8 cellular contexts compared by ENCODE assay signal in the genomic region with DNA sequence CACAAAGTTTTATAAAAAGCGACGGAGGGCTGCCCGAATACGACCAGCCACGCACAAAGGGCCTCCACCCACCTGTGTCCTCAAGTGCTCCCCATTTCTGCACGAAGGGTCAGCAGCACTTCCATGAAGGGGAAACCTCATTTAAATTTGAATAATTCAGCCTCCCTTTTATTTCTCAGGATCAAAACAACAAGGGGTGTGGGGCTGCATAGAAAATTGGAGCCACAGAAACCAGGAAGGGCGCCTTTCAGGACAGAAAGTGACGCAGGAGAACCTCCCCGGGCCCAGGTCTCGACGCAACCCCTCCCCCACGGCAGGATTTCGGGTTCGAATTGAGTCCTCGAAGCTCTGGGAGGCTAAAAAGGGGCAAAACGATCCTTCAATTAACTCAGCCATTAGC. TPM values are rescaled to one million over a fixed set of nuclear protein-coding genes. Genes with fewer than 3 reads are reported as not detected.
A peak's percentile ranks its signal among the peaks of the same experiment; 100 is the strongest.
DNase-seq lines count a peak whose midpoint lies in the region; ATAC-seq, FAIRE-seq and TF ChIP-seq lines count a peak whose summit lies in the region.
"Had no signal": no experiment of that assay in that cellular context is flagged by ENCODE, and none has a peak within 500 bp of the region (broad histone marks: within the 10 kb centered on the region; RNA-seq: fewer than 3 reads in every experiment).

No MANE protein-coding gene starts in this region.

- H3K4me3 Mint-ChIP-seq in activated naive CD8-positive, alpha-beta T cell = peak overlapping the region; percentile 67

- peak overlapping the region; percentile 93 for H3K4me3 ChIP-seq in HUES64 (ENCODE audit: low read length)
- peak overlapping the region; percentile 18 to 62 for H3K4me3 ChIP-seq in kidney (ENCODE audit: low read length in 2 of 2)
- peak overlapping the region in 7 of 8 donors; percentile 32 to 78 (median 53) for H3K4me3 ChIP-seq in spleen

- peaks cover 33% of the 10 kb centered on the region for H3K4me1 ChIP-seq in HUES64 (ENCODE audit: insufficient read depth, low read length)
- H3K4me1 ChIP-seq in kidney (ENCODE audit: control insufficient read depth in 1 of 2, insufficient read depth in 1 of 2, low read depth in 1 of 2, low read length in 2 of 2) = peaks cover 0 to 13% of the 10 kb centered on the region in 2 donors
- H3K4me1 ChIP-seq in spleen = peaks cover 25 to 93% (median 78%) of the 10 kb centered on the region in 6 donors

- H3K27me3 ChIP-seq in HUES64 (ENCODE audit: insufficient read depth, low read length) (peaks cover 38% of the 10 kb centered on the region), spleen (replicated peaks in 1 of 7) (peaks cover 2 to 94% (median 42%) of the 10 kb centered on the region in 7 donors)

- TF ChIP-seq CTCF in kidney (IDR thresholded peaks at IDR 0.05; ENCODE audit: borderline replicate concordance, extremely low read depth, insufficient read depth) (no peak), spleen (IDR thresholded peaks at IDR 0.05 in 8 of 11, conservative IDR thresholded peaks at IDR 0.05 in 3 of 11) (no peak)

- FAIRE-seq in kidney (lab: Jason Lieb, UNC) = no peak

- ATAC-seq in HG03196 (IDR thresholded peaks at IDR 0.05; ENCODE audit: unreplicated experiment) = no peak
- no peak for ATAC-seq in HG03139 (IDR thresholded peaks at IDR 0.05; ENCODE audit: unreplicated experiment)

- H3K9ac ChIP-seq in HUES64 (ENCODE audit: low read depth, low read length) (peak overlapping the region; percentile 45), kidney (ENCODE audit: low read length in 2 of 2) (peak overlapping the region in 1 of 2 donors; percentile 22)

- peaks cover 14% of the 10 kb centered on the region for H3K4me1 Mint-ChIP-seq in activated naive CD8-positive, alpha-beta T cell (ENCODE audit: low read depth)

- H3K27ac Mint-ChIP-seq in activated naive CD8-positive, alpha-beta T cell = no peak overlapping the region

- no peaks in the 10 kb centered on the region for H3K9me3 Mint-ChIP-seq in activated naive CD8-positive, alpha-beta T cell (ENCODE audit: low read depth)

- WGBS in HUES64 = 5% methylated on average over 15 of the region's 16 CpGs
- WGBS in spleen, 5 donors = 55 to 75% (median 69%) methylated on average over 16 of the region's 16 CpGs

- intact Hi-C loops in kidney (cut with DNase I) (loop anchor here (5.0 to 10.0 kb wide), 2 partner anchors 107 to 225 kb away; no protein-coding TSS in a partner anchor), spleen (cut with DNase I; ENCODE audit: low total_unique reads) (loop anchor here (5.0 to 10.0 kb wide), 2 partner anchors 107 to 225 kb away; no protein-coding TSS in a partner anchor)

- no peaks in the 10 kb centered on the region for H3K36me3 Mint-ChIP-seq in activated naive CD8-positive, alpha-beta T cell

- H3K27ac ChIP-seq in HUES64 (ENCODE audit: low read depth, low read length) = peak overlapping the region; percentile 86; the same call in 1 of the 2 replicates
- peak overlapping the region; percentile 34 to 47 for H3K27ac ChIP-seq in kidney (ENCODE audit: low read depth in 2 of 2, low read length in 2 of 2)
- H3K27ac ChIP-seq in spleen = peak overlapping the region in 5 of 8 donors; percentile 67 to 82 (median 75)

- H3K9me3 ChIP-seq in HUES64 (ENCODE audit: insufficient read depth, low read depth, low read length) (no peaks in the 10 kb centered on the region), kidney (ENCODE audit: control insufficient read depth in 1 of 2, low read length in 2 of 2) (no peaks in the 10 kb centered on the region), spleen (no peaks in the 10 kb centered on the region)

- DNase-seq in kidney (peak; percentile 61), spleen (no peak), NCI-H2171 treated with DMSO at 0.1 percent for 48 hours (lab: John Stamatoyannopoulos, UW) (no peak)

- H3K36me3 ChIP-seq in HUES64 (ENCODE audit: insufficient read depth, low read length) = no peaks in the 10 kb centered on the region
- H3K36me3 ChIP-seq in kidney (ENCODE audit: control insufficient read depth in 1 of 2, insufficient read depth in 2 of 2, low read length in 2 of 2) = no peaks in the 10 kb centered on the region
- no peaks in the 10 kb centered on the region for H3K36me3 ChIP-seq in spleen

- peaks cover 8% of the 10 kb centered on the region for H3K27me3 Mint-ChIP-seq in activated naive CD8-positive, alpha-beta T cell

- no peak for TF ChIP-seq POLR2A in spleen (IDR thresholded peaks at IDR 0.05)

RNA-seq across cellular contexts. Expression of a gene that starts 2.1 kb away (rescaled TPM):
- 15.5 TPM for polyA plus RNA-seq in HUES64 (2013, experiment 1 of 2)
- 20.7 TPM for polyA plus RNA-seq in HUES64 (2013, experiment 2 of 2)
- total RNA-seq in kidney (4.7 TPM), spleen (10 to 100 TPM in 3 of 7 donors, 1 to 10 TPM in 4; 5.6 to 24.4 (median 9.4) TPM)
- polyA plus RNA-seq in kidney (ENCODE audit: insufficient read depth, low read depth, low replicate concordance) (1.7 TPM), spleen (1 to 10 TPM in 1 of 3 donors, under 1 TPM in 2; 0.37 to 1.3 (median 0.94) TPM)

RNA-seq across cellular contexts. Expression of a gene that starts 22.4 kb away (rescaled TPM):
- 7.3 TPM for polyA plus RNA-seq in HUES64 (2013, experiment 1 of 2)
- 8.5 TPM for polyA plus RNA-seq in HUES64 (2013, experiment 2 of 2)
- 23.8 TPM for total RNA-seq in kidney
- polyA plus RNA-seq in kidney (ENCODE audit: insufficient read depth, low read depth, low replicate concordance) = 4.9 TPM
- total RNA-seq in spleen = 10 to 100 TPM; 23.1 to 39.9 (median 29.4) TPM
- 10 to 100 TPM in 1 of 3 donors, 1 to 10 TPM in 2; 3.2 to 10.8 (median 5.1) TPM for polyA plus RNA-seq in spleen

RNA-seq across cellular contexts. Expression of a gene that starts 44.8 kb away (rescaled TPM):
- 46.6 TPM for polyA plus RNA-seq in HUES64 (2013, experiment 1 of 2)
- polyA plus RNA-seq in HUES64 (2013, experiment 2 of 2) = 44.0 TPM
- total RNA-seq in kidney (57.3 TPM), spleen (10 to 100 TPM; 27.7 to 46.8 (median 39.9) TPM)
- polyA plus RNA-seq in kidney (ENCODE audit: insufficient read depth, low read depth, low replicate concordance) (43.8 TPM), spleen (10 to 100 TPM; 26.6 to 49.7 (median 28.0) TPM)

RNA-seq across cellular contexts. Expression of a gene that starts 48.9 kb away (rescaled TPM):
- not detected for polyA plus RNA-seq in HUES64 (2013, experiment 1 of 2)
- not detected for polyA plus RNA-seq in HUES64 (2013, experiment 2 of 2)
- total RNA-seq in kidney (0.38 TPM), spleen (not detected)
- polyA plus RNA-seq in kidney (ENCODE audit: insufficient read depth, low read depth, low replicate concordance) (not detected), spleen (not detected)
- total RNA-seq: glomerular endothelial cell had no signal

RNA-seq across cellular contexts. Expression of a gene that starts 58.9 kb away (rescaled TPM):
- 261 TPM for polyA plus RNA-seq in HUES64 (2013, experiment 1 of 2)
- 276 TPM for polyA plus RNA-seq in HUES64 (2013, experiment 2 of 2)
- 258 TPM for total RNA-seq in kidney
- 394 TPM for polyA plus RNA-seq in kidney (ENCODE audit: insufficient read depth, low read depth, low replicate concordance)
- 100 to 1,000 TPM in 4 of 7 donors, 10 to 100 TPM in 3; 55.1 to 137 (median 102) TPM for total RNA-seq in spleen
- 100 to 1,000 TPM in 2 of 3 donors, 10 to 100 TPM in 1; 59.6 to 112 (median 107) TPM for polyA plus RNA-seq in spleen

Comparison
In these comparisons a context has a peak if more than half of its experiments do, and no peak if none do; other contexts are left out.
1. H3K4me3 ChIP-seq: peak in every context shown above with its lines; median percentile 93 in HUES64; 53 in spleen; 40 in kidney.